Comparison of ENCODE assay signal across 16 cellular contexts in the genomic region with DNA sequence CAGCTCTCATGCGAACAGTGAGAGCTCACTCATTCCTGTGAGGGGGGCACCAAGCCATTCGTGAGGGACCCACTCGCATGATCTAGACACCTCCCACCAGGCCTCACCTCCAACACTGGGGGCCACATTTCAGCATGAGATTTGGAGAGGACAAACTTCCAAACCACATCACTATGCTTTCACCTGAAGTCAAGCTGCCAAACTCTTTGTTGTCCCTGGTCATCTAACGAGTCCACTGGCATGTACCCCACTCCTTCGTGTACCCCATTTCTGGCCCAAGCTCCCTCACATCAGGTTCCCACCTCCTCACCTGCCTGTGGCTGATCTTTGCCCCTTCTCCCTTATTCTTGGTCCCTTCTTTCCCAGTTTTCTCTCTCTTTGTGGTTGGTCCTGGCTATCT.
"Had no signal": no experiment of that assay in that cellular context is flagged by ENCODE, and none has a peak within 500 bp of the region (broad histone marks: within the 10 kb centered on the region; RNA-seq: fewer than 3 reads in every experiment).

No MANE protein-coding gene starts in this region.

- ATAC-seq: activated CD4-positive, CD25-positive, alpha-beta regulatory T cell treated with anti-CD3 and anti-CD28 coated beads, Interleukin-2, amount 50 U/mL, for 24 hours; activated T-cell treated with anti-CD3 and anti-CD28 coated beads, Interleukin-2, amount 50 U/mL, for 72 hours; left cardiac atrium; mucosa of descending colon; natural killer cell had no signal

- H3K36me3 ChIP-seq: stomach had no signal

- DNase-seq: activated CD4-positive, alpha-beta T cell treated with anti-CD3 and anti-CD28 coated beads, Interleukin-2, amount 50 U/mL, for 4 hours; activated CD8-positive, alpha-beta memory T cell treated with anti-CD3 and anti-CD28 coated beads, Interleukin-2, amount 50 U/mL, for 4 hours; activated T-cell treated with anti-CD3 and anti-CD28 coated beads, Interleukin-2, amount 50 U/mL, for 72 hours; caudate nucleus; cortex of kidney; immature natural killer cell; left cardiac atrium; mammary epithelial cell; mucosa of descending colon; natural killer cell; nucleus accumbens; psoas muscle; stimulated activated CD4-positive, alpha-beta T cell treated with anti-CD3 and anti-CD28 coated beads, Interleukin-15, amount 100 ng/mL, for 24 hours; stimulated activated CD4-positive, alpha-beta T cell treated with anti-CD3 and anti-CD28 coated beads, Interleukin-4, amount 100 ng/mL, for 24 hours; stomach had no signal

- H3K27me3 ChIP-seq: stomach had no signal

- H3K4me3 ChIP-seq: mucosa of descending colon, psoas muscle, stomach had no signal

- H3K9me3 ChIP-seq: mucosa of descending colon, psoas muscle, stomach had no signal

- H3K27ac ChIP-seq: psoas muscle had no signal
